1 cellular context compared by ENCODE assay signal in genomic region chr11:85810871-85811611, GRCh38.
A peak's percentile ranks its signal among the peaks of the same experiment; 100 is the strongest.
TF ChIP-seq lines count a peak whose summit lies in the region.

A gene with protein sequence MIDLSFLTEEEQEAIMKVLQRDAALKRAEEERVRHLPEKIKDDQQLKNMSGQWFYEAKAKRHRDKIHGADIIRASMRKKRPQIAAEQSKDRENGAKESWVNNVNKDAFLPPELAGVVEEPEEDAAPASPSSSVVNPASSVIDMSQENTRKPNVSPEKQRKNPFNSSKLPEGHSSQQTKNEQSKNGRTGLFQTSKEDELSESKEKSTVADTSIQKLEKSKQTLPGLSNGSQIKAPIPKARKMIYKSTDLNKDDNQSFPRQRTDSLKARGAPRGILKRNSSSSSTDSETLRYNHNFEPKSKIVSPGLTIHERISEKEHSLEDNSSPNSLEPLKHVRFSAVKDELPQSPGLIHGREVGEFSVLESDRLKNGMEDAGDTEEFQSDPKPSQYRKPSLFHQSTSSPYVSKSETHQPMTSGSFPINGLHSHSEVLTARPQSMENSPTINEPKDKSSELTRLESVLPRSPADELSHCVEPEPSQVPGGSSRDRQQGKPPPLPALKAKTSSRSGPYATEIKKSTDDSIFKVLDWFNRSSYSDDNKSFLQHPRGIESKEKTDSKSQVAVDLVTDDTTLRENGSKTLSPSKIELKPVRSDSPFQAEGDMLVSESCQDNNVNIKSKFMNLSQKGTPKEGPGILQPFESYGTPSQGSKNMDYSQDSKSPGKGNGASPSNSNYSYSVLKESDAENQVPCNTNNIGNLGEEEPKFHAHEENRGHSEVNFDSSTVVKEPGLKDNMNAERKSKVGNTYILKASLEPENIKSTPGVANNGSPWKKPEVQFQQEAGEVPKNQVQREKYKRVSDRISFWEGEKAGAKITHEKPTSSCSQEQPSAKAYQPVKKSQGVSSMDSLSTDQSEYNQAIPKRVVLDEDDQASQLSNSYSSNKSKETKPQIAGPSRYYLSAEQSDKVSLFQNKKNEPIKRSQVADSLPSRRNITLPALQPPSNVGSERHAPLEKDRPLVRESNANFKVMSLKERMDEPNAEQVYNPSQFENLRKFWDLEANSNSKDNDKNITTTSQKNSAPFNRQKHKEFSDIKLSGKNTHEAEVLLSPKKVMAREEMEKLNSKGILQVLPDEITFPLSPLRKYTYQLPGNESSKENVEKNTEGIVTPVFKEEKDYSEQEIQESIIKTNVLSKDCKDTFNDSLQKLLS (N-terminal part only) (minus strand): TSS chr11:85811141. CDS start chr11:85757725, 53,416 bp downstream.

TF ChIP-seq in HCT116, 20 proteins besides CTCF, POLR2A, EP300 and RAD21 (continued from another document):
- TF ChIP-seq TCF7L2 (IDR thresholded peaks at IDR 0.05; ENCODE audit: borderline replicate concordance, extremely low read depth, insufficient read depth, insufficient read length), result no peak
- TF ChIP-seq, protein P1, sequence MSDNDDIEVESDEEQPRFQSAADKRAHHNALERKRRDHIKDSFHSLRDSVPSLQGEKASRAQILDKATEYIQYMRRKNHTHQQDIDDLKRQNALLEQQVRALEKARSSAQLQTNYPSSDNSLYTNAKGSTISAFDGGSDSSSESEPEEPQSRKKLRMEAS (IDR thresholded peaks at IDR 0.05), result peak; percentile 87
- no peak for TF ChIP-seq CBX3 (IDR thresholded peaks at IDR 0.05; ENCODE audit: low read depth)
- no peak for TF ChIP-seq SP1 (IDR thresholded peaks at IDR 0.05; ENCODE audit: low read depth)
